ENCODE assay signal across 13 cellular contexts in genomic region chr17:35194001-35194400, GRCh38. TPM values are rescaled to one million over a fixed set of nuclear protein-coding genes. Genes with fewer than 3 reads are reported as not detected.
A peak's percentile ranks its signal among the peaks of the same experiment; 100 is the strongest.
DNase-seq lines count a peak whose midpoint lies in the region; ATAC-seq and TF ChIP-seq lines count a peak whose summit lies in the region.
"Not testable (repeated sequence)": the region's sequence is repeated elsewhere in the genome, so short reads cannot be mapped to it uniquely, and the experiment has no call there.
"Had no signal": no experiment of that assay in that cellular context is flagged by ENCODE, and none has a peak within 500 bp of the region (broad histone marks: within the 10 kb centered on the region; RNA-seq: fewer than 3 reads in every experiment).

Gene SLC35G3, minus strand, starts transcription at chr17:35194393. Its CDS starts 86 bp downstream, at chr17:35194307.

- not testable (repeated sequence) for H3K27me3 Mint-ChIP-seq in CD4-positive, alpha-beta T cell; T-cell; activated CD8-positive, alpha-beta T cell treated with anti-CD3 and anti-CD28 coated beads for 36 hours; activated naive CD4-positive, alpha-beta T cell treated with anti-CD3 and anti-CD28 coated beads for 36 hours (ENCODE audit: low read depth); activated naive CD8-positive, alpha-beta T cell treated with anti-CD3 and anti-CD28 coated beads for 36 hours; glutamatergic neuron (ENCODE audit: unreplicated experiment); stimulated activated naive CD8-positive, alpha-beta T cell treated with anti-CD3 and anti-CD28 coated beads, Interleukin-15, amount 100 ng/mL, for 72 hours
- H3K27me3 Mint-ChIP-seq in neural crest cell (ENCODE audit: low read depth): peaks cover 24% of the 10 kb centered on the region

- H3K4me1 Mint-ChIP-seq in CD4-positive, alpha-beta T cell (ENCODE audit: low read depth): peaks cover 46% of the 10 kb centered on the region
- peaks cover 33 to 42% (median 37%) of the 10 kb centered on the region in 3 donors for H3K4me1 Mint-ChIP-seq in T-cell
- peaks cover 29% of the 10 kb centered on the region for H3K4me1 Mint-ChIP-seq in activated CD8-positive, alpha-beta T cell treated with anti-CD3 and anti-CD28 coated beads for 36 hours (ENCODE audit: low read depth)
- peaks cover 26% of the 10 kb centered on the region for H3K4me1 Mint-ChIP-seq in activated naive CD4-positive, alpha-beta T cell treated with anti-CD3 and anti-CD28 coated beads for 36 hours (ENCODE audit: low read depth)
- H3K4me1 Mint-ChIP-seq in activated naive CD8-positive, alpha-beta T cell treated with anti-CD3 and anti-CD28 coated beads for 36 hours: peaks cover 32% of the 10 kb centered on the region
- not testable (repeated sequence) for H3K4me1 Mint-ChIP-seq in glutamatergic neuron (ENCODE audit: low read depth, unreplicated experiment); neural crest cell
- H3K4me1 Mint-ChIP-seq in stimulated activated naive CD8-positive, alpha-beta T cell treated with anti-CD3 and anti-CD28 coated beads, Interleukin-15, amount 100 ng/mL, for 72 hours: peaks cover 47% of the 10 kb centered on the region

- H3K4me3 Mint-ChIP-seq in CD4-positive, alpha-beta T cell: peak within 1 kb of the TSS; percentile 69
- H3K4me3 Mint-ChIP-seq in T-cell: peak within 1 kb of the TSS in 1 of 3 donors; percentile 58
- H3K4me3 Mint-ChIP-seq in activated CD8-positive, alpha-beta T cell treated with anti-CD3 and anti-CD28 coated beads for 36 hours: peak within 1 kb of the TSS; percentile 49
- H3K4me3 Mint-ChIP-seq in activated naive CD4-positive, alpha-beta T cell treated with anti-CD3 and anti-CD28 coated beads for 36 hours: peak within 1 kb of the TSS; percentile 28
- peak within 1 kb of the TSS; percentile 63 for H3K4me3 Mint-ChIP-seq in activated naive CD8-positive, alpha-beta T cell treated with anti-CD3 and anti-CD28 coated beads for 36 hours
- not testable (repeated sequence) for H3K4me3 Mint-ChIP-seq in glutamatergic neuron (ENCODE audit: unreplicated experiment); neural crest cell
- peak within 1 kb of the TSS; percentile 68 to 76 for H3K4me3 Mint-ChIP-seq in stimulated activated naive CD8-positive, alpha-beta T cell treated with anti-CD3 and anti-CD28 coated beads, Interleukin-15, amount 100 ng/mL, for 72 hours

- intact Hi-C loops in CD4-positive, alpha-beta T cell (cut with DNase I, micrococcal nuclease); activated CD8-positive, alpha-beta T cell treated with anti-CD3 and anti-CD28 coated beads for 36 hours (cut with micrococcal nuclease); activated naive CD4-positive, alpha-beta T cell treated with anti-CD3 and anti-CD28 coated beads for 36 hours (cut with micrococcal nuclease): not testable (repeated sequence)

- not testable (repeated sequence) for H3K27me3 ChIP-seq in CD4-positive, alpha-beta T cell (ENCODE audit: control insufficient read depth, insufficient read depth, low read length)

- H3K36me3 Mint-ChIP-seq in CD4-positive, alpha-beta T cell (ENCODE audit: low read depth); T-cell; activated CD8-positive, alpha-beta T cell treated with anti-CD3 and anti-CD28 coated beads for 36 hours (ENCODE audit: low read depth); activated naive CD4-positive, alpha-beta T cell treated with anti-CD3 and anti-CD28 coated beads for 36 hours (ENCODE audit: low read depth); neural crest cell (ENCODE audit: low read depth): not testable (repeated sequence)
- H3K36me3 Mint-ChIP-seq in activated naive CD8-positive, alpha-beta T cell treated with anti-CD3 and anti-CD28 coated beads for 36 hours: peaks cover 16% of the 10 kb centered on the region
- peaks cover 23% of the 10 kb centered on the region for H3K36me3 Mint-ChIP-seq in glutamatergic neuron (ENCODE audit: unreplicated experiment)

- CTCF ChIA-PET in CD4-positive, alpha-beta T cell (lab: Charles Lee); T-cell (lab: Charles Lee); activated CD8-positive, alpha-beta T cell treated with anti-CD3 and anti-CD28 coated beads for 36 hours (lab: Charles Lee); activated naive CD4-positive, alpha-beta T cell treated with anti-CD3 and anti-CD28 coated beads for 36 hours (lab: Charles Lee): not testable (repeated sequence)

- H3K27ac ChIP-seq in CD4-positive, alpha-beta T cell (ENCODE audit: low read depth, low read length): not testable (repeated sequence)

- POLR2A ChIA-PET in CD4-positive, alpha-beta T cell (lab: Charles Lee); T-cell (lab: Charles Lee); activated CD8-positive, alpha-beta T cell treated with anti-CD3 and anti-CD28 coated beads for 36 hours (lab: Charles Lee): not testable (repeated sequence)

- DNase-seq in CD4-positive, alpha-beta T cell; T-cell; activated CD8-positive, alpha-beta T cell treated with anti-CD3 and anti-CD28 coated beads for 36 hours; activated naive CD4-positive, alpha-beta T cell treated with anti-CD3 and anti-CD28 coated beads for 36 hours; activated naive CD8-positive, alpha-beta T cell treated with anti-CD3 and anti-CD28 coated beads for 36 hours; glutamatergic neuron; neural crest cell (ENCODE audit: low read depth, low spot score); stimulated activated naive CD8-positive, alpha-beta T cell treated with anti-CD3 and anti-CD28 coated beads, Interleukin-15, amount 100 ng/mL, for 72 hours: not testable (repeated sequence)

- ATAC-seq in CD4-positive, alpha-beta T cell (ENCODE audit: poor library complexity); T-cell (replicated peaks in 1 of 4); activated CD8-positive, alpha-beta T cell treated with anti-CD3 and anti-CD28 coated beads for 36 hours; stimulated activated naive CD8-positive, alpha-beta T cell treated with anti-CD3 and anti-CD28 coated beads, Interleukin-15, amount 100 ng/mL, for 72 hours: not testable (repeated sequence)

- not testable (repeated sequence) for H3K9me3 ChIP-seq in CD4-positive, alpha-beta T cell (ENCODE audit: control insufficient read depth, low read length)

- not testable (repeated sequence) for TF ChIP-seq CTCF in CD4-positive, alpha-beta T cell (IDR thresholded peaks at IDR 0.05); activated CD8-positive, alpha-beta T cell treated with anti-CD3 and anti-CD28 coated beads for 36 hours (IDR thresholded peaks at IDR 0.05); glutamatergic neuron (IDR thresholded peaks at IDR 0.05; ENCODE audit: partially characterized antibody, unreplicated experiment); neural crest cell (conservative IDR thresholded peaks at IDR 0.05)

- not testable (repeated sequence) for H3K9me3 Mint-ChIP-seq in CD4-positive, alpha-beta T cell; T-cell; activated naive CD4-positive, alpha-beta T cell treated with anti-CD3 and anti-CD28 coated beads for 36 hours; neural crest cell
- peaks cover 10% of the 10 kb centered on the region for H3K9me3 Mint-ChIP-seq in activated CD8-positive, alpha-beta T cell treated with anti-CD3 and anti-CD28 coated beads for 36 hours
- peaks cover 10% of the 10 kb centered on the region for H3K9me3 Mint-ChIP-seq in activated naive CD8-positive, alpha-beta T cell treated with anti-CD3 and anti-CD28 coated beads for 36 hours
- peaks cover 14% of the 10 kb centered on the region for H3K9me3 Mint-ChIP-seq in glutamatergic neuron (ENCODE audit: unreplicated experiment)
- H3K9me3 Mint-ChIP-seq in stimulated activated naive CD8-positive, alpha-beta T cell treated with anti-CD3 and anti-CD28 coated beads, Interleukin-15, amount 100 ng/mL, for 72 hours: peaks cover 7 to 15% of the 10 kb centered on the region in 2 donors

- peak within 1 kb of the TSS; percentile 72 for H3K27ac Mint-ChIP-seq in CD4-positive, alpha-beta T cell
- peak within 1 kb of the TSS; percentile 55 to 91 for H3K27ac Mint-ChIP-seq in T-cell
- peak within 1 kb of the TSS; percentile 83 for H3K27ac Mint-ChIP-seq in activated CD8-positive, alpha-beta T cell treated with anti-CD3 and anti-CD28 coated beads for 36 hours
- H3K27ac Mint-ChIP-seq in activated naive CD4-positive, alpha-beta T cell treated with anti-CD3 and anti-CD28 coated beads for 36 hours: not testable (repeated sequence)
- H3K27ac Mint-ChIP-seq in activated naive CD8-positive, alpha-beta T cell treated with anti-CD3 and anti-CD28 coated beads for 36 hours: peak within 1 kb of the TSS; percentile 88
- H3K27ac Mint-ChIP-seq in glutamatergic neuron (ENCODE audit: unreplicated experiment): peak within 1 kb of the TSS; percentile 78
- H3K27ac Mint-ChIP-seq in neural crest cell (ENCODE audit: unreplicated experiment): peak within 1 kb of the TSS; percentile 67
- peak within 1 kb of the TSS; percentile 85 to 94 for H3K27ac Mint-ChIP-seq in stimulated activated naive CD8-positive, alpha-beta T cell treated with anti-CD3 and anti-CD28 coated beads, Interleukin-15, amount 100 ng/mL, for 72 hours

RNA-seq across cellular contexts. Expression of gene SLC35G3, which starts in this region (rescaled TPM):
- not detected for total RNA-seq in CD4-positive, alpha-beta T cell
- total RNA-seq in T-cell (not detected), glutamatergic neuron (ENCODE audit: unreplicated experiment) (not detected), neural crest cell (not detected in 2 replicates)
- not detected for total RNA-seq in activated CD8-positive, alpha-beta T cell treated with anti-CD3 and anti-CD28 coated beads for 36 hours
- total RNA-seq in activated naive CD4-positive, alpha-beta T cell treated with anti-CD3 and anti-CD28 coated beads for 36 hours: not detected
- not detected for total RNA-seq in activated naive CD8-positive, alpha-beta T cell treated with anti-CD3 and anti-CD28 coated beads for 36 hours
- total RNA-seq: A673, Daoy, GM23248, H4, HepG2 had no signal
